ENCODE assay signal across 26 cellular contexts in genomic region chr10:43778571-43778970, GRCh38.
DNase-seq lines count a peak whose midpoint lies in the region; ATAC-seq, FAIRE-seq and TF ChIP-seq lines count a peak whose summit lies in the region.
"Had no signal": no experiment of that assay in that cellular context is flagged by ENCODE, and none has a peak within 500 bp of the region (broad histone marks: within the 10 kb centered on the region; RNA-seq: fewer than 3 reads in every experiment).

No MANE protein-coding gene starts in this region.

- H3K27me3 Mint-ChIP-seq in activated CD4-positive, alpha-beta T cell treated with anti-CD3 and anti-CD28 coated beads, Interleukin-2, amount 10 ng/mL, durations not matched to agents 24 days and 14 days, result peaks cover 2% of the 10 kb centered on the region
- no peaks in the 10 kb centered on the region for H3K27me3 Mint-ChIP-seq in activated CD4-positive, alpha-beta T cell treated with anti-CD3 and anti-CD28 coated beads for 36 hours
- H3K27me3 Mint-ChIP-seq in CD4-positive, alpha-beta memory T cell, result peaks cover 0 to 9% of the 10 kb centered on the region in 2 donors
- H3K27me3 Mint-ChIP-seq in T-helper 17 cell, result peaks cover 11% of the 10 kb centered on the region
- peaks cover 13% of the 10 kb centered on the region in 2 donors for H3K27me3 Mint-ChIP-seq in natural killer cell (ENCODE audit: low read depth in 2 of 2)

- no peak for FAIRE-seq in D721Med (lab: Jason Lieb, UNC)
- FAIRE-seq: endothelial cell of umbilical vein, H1, K562 had no signal

- peaks cover 24% of the 10 kb centered on the region for H3K4me1 Mint-ChIP-seq in activated CD4-positive, alpha-beta T cell treated with anti-CD3 and anti-CD28 coated beads, Interleukin-2, amount 10 ng/mL, durations not matched to agents 24 days and 14 days
- H3K4me1 Mint-ChIP-seq in activated CD4-positive, alpha-beta T cell treated with anti-CD3 and anti-CD28 coated beads for 36 hours, result peaks cover 23% of the 10 kb centered on the region
- peaks cover 11 to 25% (median 23%) of the 10 kb centered on the region in 4 donors for H3K4me1 Mint-ChIP-seq in CD4-positive, alpha-beta memory T cell
- H3K4me1 Mint-ChIP-seq in T-helper 17 cell (peaks cover 14% of the 10 kb centered on the region), natural killer cell (peaks cover 36 to 38% of the 10 kb centered on the region in 2 donors)
- H3K4me1 Mint-ChIP-seq: naive B cell had no signal

- H3K4me1 ChIP-seq in CD4-positive, alpha-beta memory T cell (ENCODE audit: insufficient read depth, low read length), result peaks cover 23% of the 10 kb centered on the region
- H3K4me1 ChIP-seq: lower lobe of right lung, upper lobe of right lung had no signal

- H3K9me3 Mint-ChIP-seq in activated CD4-positive, alpha-beta T cell treated with anti-CD3 and anti-CD28 coated beads, Interleukin-2, amount 10 ng/mL, durations not matched to agents 24 days and 14 days, result no peaks in the 10 kb centered on the region
- no peaks in the 10 kb centered on the region for H3K9me3 Mint-ChIP-seq in activated CD4-positive, alpha-beta T cell treated with anti-CD3 and anti-CD28 coated beads for 36 hours (ENCODE audit: low read depth)
- H3K9me3 Mint-ChIP-seq in CD4-positive, alpha-beta memory T cell, result no peaks in the 10 kb centered on the region
- H3K9me3 Mint-ChIP-seq in natural killer cell, result no peaks in the 10 kb centered on the region
- H3K9me3 Mint-ChIP-seq: CD8-positive, alpha-beta memory T cell; naive B cell; stimulated activated effector memory CD8-positive, alpha-beta T cell treated with anti-CD3 and anti-CD28 coated beads, Interleukin-12 subunit alpha, Interleukin-12 subunit beta, amount 100 ng/mL, for 72 hours had no signal

- intact Hi-C loops in activated CD4-positive, alpha-beta T cell treated with anti-CD3 and anti-CD28 coated beads, Interleukin-2, amount 10 ng/mL, durations not matched to agents 24 days and 14 days (cut with micrococcal nuclease), result no loop called here
- intact Hi-C loops in activated CD4-positive, alpha-beta T cell treated with anti-CD3 and anti-CD28 coated beads for 36 hours (cut with DNase I, micrococcal nuclease), result no loop called here
- intact Hi-C loops in CD4-positive, alpha-beta memory T cell (cut with micrococcal nuclease), result no loop called here
- intact Hi-C loops in natural killer cell (cut with micrococcal nuclease), result no loop called here

- H3K4me3 Mint-ChIP-seq in activated CD4-positive, alpha-beta T cell treated with anti-CD3 and anti-CD28 coated beads, Interleukin-2, amount 10 ng/mL, durations not matched to agents 24 days and 14 days, result no peak overlapping the region
- no peak overlapping the region for H3K4me3 Mint-ChIP-seq in activated CD4-positive, alpha-beta T cell treated with anti-CD3 and anti-CD28 coated beads for 36 hours
- peak overlapping the region in 3 of 8 donors; percentile 8 to 19 (median 17) for H3K4me3 Mint-ChIP-seq in CD4-positive, alpha-beta memory T cell
- H3K4me3 Mint-ChIP-seq in T-helper 17 cell (no peak overlapping the region), natural killer cell (peak overlapping the region; percentile 6)
- H3K4me3 Mint-ChIP-seq: naive B cell; stimulated activated effector memory CD8-positive, alpha-beta T cell treated with anti-CD3 and anti-CD28 coated beads, Interleukin-12 subunit alpha, Interleukin-12 subunit beta, amount 100 ng/mL, for 72 hours had no signal

- TF ChIP-seq CTCF in natural killer cell (IDR thresholded peaks at IDR 0.05) (no peak), D721Med (IDR thresholded peaks at IDR 0.05; ENCODE audit: insufficient read depth, missing control alignments) (no peak)

- CTCF ChIA-PET in activated CD4-positive, alpha-beta T cell treated with anti-CD3 and anti-CD28 coated beads for 36 hours (lab: Charles Lee), result no interaction called here
- CTCF ChIA-PET in CD4-positive, alpha-beta memory T cell (lab: Charles Lee; ENCODE audit: partially characterized antibody), result no interaction called here

- no peaks in the 10 kb centered on the region for H3K36me3 ChIP-seq in CD4-positive, alpha-beta memory T cell (ENCODE audit: insufficient read depth, low read length)
- H3K36me3 ChIP-seq: lower lobe of right lung, upper lobe of right lung had no signal

- no peak overlapping the region for H3K27ac ChIP-seq in CD4-positive, alpha-beta memory T cell (ENCODE audit: low read depth, low read length)
- H3K27ac ChIP-seq: lower lobe of right lung, SK-N-MC, upper lobe of right lung had no signal

- POLR2A ChIA-PET in activated CD4-positive, alpha-beta T cell treated with anti-CD3 and anti-CD28 coated beads for 36 hours (lab: Charles Lee), result no interaction called here
- POLR2A ChIA-PET in CD4-positive, alpha-beta memory T cell (lab: Charles Lee; ENCODE audit: partially characterized antibody), result no interaction called here

- no peaks in the 10 kb centered on the region for H3K36me3 Mint-ChIP-seq in activated CD4-positive, alpha-beta T cell treated with anti-CD3 and anti-CD28 coated beads, Interleukin-2, amount 10 ng/mL, durations not matched to agents 24 days and 14 days (ENCODE audit: low read depth)
- H3K36me3 Mint-ChIP-seq in activated CD4-positive, alpha-beta T cell treated with anti-CD3 and anti-CD28 coated beads for 36 hours (ENCODE audit: low read depth), result no peaks in the 10 kb centered on the region
- no peaks in the 10 kb centered on the region for H3K36me3 Mint-ChIP-seq in CD4-positive, alpha-beta memory T cell
- no peaks in the 10 kb centered on the region for H3K36me3 Mint-ChIP-seq in T-helper 17 cell (ENCODE audit: low read depth)
- no peaks in the 10 kb centered on the region for H3K36me3 Mint-ChIP-seq in natural killer cell
- H3K36me3 Mint-ChIP-seq: naive B cell; stimulated activated effector memory CD8-positive, alpha-beta T cell treated with anti-CD3 and anti-CD28 coated beads, Interleukin-12 subunit alpha, Interleukin-12 subunit beta, amount 100 ng/mL, for 72 hours had no signal

- H3K9me3 ChIP-seq in CD4-positive, alpha-beta memory T cell (ENCODE audit: control insufficient read depth in 1 of 2, low read length in 2 of 2), result no peaks in the 10 kb centered on the region
- no peaks in the 10 kb centered on the region for H3K9me3 ChIP-seq in T-helper 17 cell (ENCODE audit: control insufficient read depth, low read length, poor library complexity, severe bottlenecking)
- H3K9me3 ChIP-seq: lower lobe of right lung, upper lobe of right lung had no signal

- no peak overlapping the region for H3K4me3 ChIP-seq in CD4-positive, alpha-beta memory T cell (ENCODE audit: low read length in 2 of 2)
- H3K4me3 ChIP-seq: K562, lower lobe of right lung, SK-N-MC, upper lobe of right lung had no signal

- H3K27me3 ChIP-seq in CD4-positive, alpha-beta memory T cell (ENCODE audit: insufficient read depth, low read length), result no peaks in the 10 kb centered on the region
- H3K27me3 ChIP-seq: upper lobe of right lung had no signal

- no peak for ATAC-seq in activated CD4-positive, alpha-beta T cell treated with anti-CD3 and anti-CD28 coated beads for 36 hours
- ATAC-seq in T-helper 17 cell (no peak), natural killer cell (no peak)
- ATAC-seq: K562; lower lobe of right lung; stimulated activated effector memory CD8-positive, alpha-beta T cell treated with anti-CD3 and anti-CD28 coated beads, Interleukin-12 subunit alpha, Interleukin-12 subunit beta, amount 100 ng/mL, for 72 hours; upper lobe of right lung had no signal

- H3K27ac Mint-ChIP-seq in activated CD4-positive, alpha-beta T cell treated with anti-CD3 and anti-CD28 coated beads, Interleukin-2, amount 10 ng/mL, durations not matched to agents 24 days and 14 days, result peak overlapping the region; percentile 11
- H3K27ac Mint-ChIP-seq in activated CD4-positive, alpha-beta T cell treated with anti-CD3 and anti-CD28 coated beads for 36 hours, result no peak overlapping the region
- peak overlapping the region in 6 of 7 donors; percentile 1 to 70 (median 21) for H3K27ac Mint-ChIP-seq in CD4-positive, alpha-beta memory T cell
- H3K27ac Mint-ChIP-seq in T-helper 17 cell, result peak overlapping the region; percentile 62
- peak overlapping the region; percentile 24 to 80 for H3K27ac Mint-ChIP-seq in natural killer cell
- H3K27ac Mint-ChIP-seq: naive B cell; stimulated activated effector memory CD8-positive, alpha-beta T cell treated with anti-CD3 and anti-CD28 coated beads, Interleukin-12 subunit alpha, Interleukin-12 subunit beta, amount 100 ng/mL, for 72 hours had no signal

- peak; percentile 53 for DNase-seq in activated CD4-positive, alpha-beta T cell treated with anti-CD3 and anti-CD28 coated beads, Interleukin-2, amount 10 ng/mL, durations not matched to agents 24 days and 14 days
- DNase-seq in activated CD4-positive, alpha-beta T cell treated with anti-CD3 and anti-CD28 coated beads for 36 hours, result no peak
- DNase-seq in CD4-positive, alpha-beta memory T cell, result no peak
- no peak for DNase-seq in T-helper 17 cell
- DNase-seq in natural killer cell, result no peak
- no peak for DNase-seq in NCI-H146 (lab: John Stamatoyannopoulos, UW)
- DNase-seq in D721Med (ENCODE audit: insufficient read length, low spot score), result no peak
- no peak for DNase-seq in HCEC 1CT
- DNase-seq: activated T-cell treated with anti-CD3 and anti-CD28 coated beads, Interleukin-2, amount 50 U/mL, for 48 hours; CD8-positive, alpha-beta memory T cell; DMS 273 treated with DMSO at 0.1 percent for 48 hours; lower lobe of right lung; midbrain; naive B cell; NCI-H1417; NCI-H2081; NCI-H524 treated with DMSO at 0.1 percent for 48 hours; occipital lobe; OCI-M1; stimulated activated CD4-positive, alpha-beta T cell treated with anti-CD3 and anti-CD28 coated beads, Interleukin-4, amount 100 ng/mL, for 24 hours; upper lobe of right lung had no signal
